Comparison of ENCODE assay signal across 8 cellular contexts in genomic region chr16:87492721-87493554, GRCh38. TPM values are rescaled to one million over a fixed set of nuclear protein-coding genes. Genes with fewer than 3 reads are reported as not detected.
DNase-seq lines count a peak whose midpoint lies in the region; ATAC-seq and TF ChIP-seq lines count a peak whose summit lies in the region.

TSS of gene ZCCHC14 (minus strand) at chr16:87493024. CDS start at chr16:87492238, 786 bp downstream.

- peak; percentile 97 for ATAC-seq in activated naive CD8-positive, alpha-beta T cell treated with anti-CD3 and anti-CD28 coated beads, Interleukin-2, amount 10 ng/mL, durations not matched to agents 7 days and 5 days (ENCODE audit: low read depth)
- ATAC-seq in Right ventricle myocardium inferior (peak; percentile 99), thoracic aorta (ENCODE audit: insufficient number of reproducible peaks, low FRiP score, low read depth) (peak; percentile 95)

- no peaks in the 10 kb centered on the region for H3K36me3 ChIP-seq in GM06990 (ENCODE audit: control insufficient read depth, insufficient read depth, low read length)
- no peaks in the 10 kb centered on the region for H3K36me3 ChIP-seq in ovary
- no peaks in the 10 kb centered on the region for H3K36me3 ChIP-seq in thoracic aorta

- peaks cover 56% of the 10 kb centered on the region for H3K27me3 Mint-ChIP-seq in activated naive CD8-positive, alpha-beta T cell treated with anti-CD3 and anti-CD28 coated beads, Interleukin-2, amount 10 ng/mL, durations not matched to agents 7 days and 5 days

- H3K4me3 ChIP-seq in GM06990 (replicated peaks; ENCODE audit: low read depth, low read length) = no peak within 1 kb of the TSS
- peak within 1 kb of the TSS; percentile 49 for H3K4me3 ChIP-seq in HFF-Myc (replicated peaks; ENCODE audit: low read depth, low read length)
- peak within 1 kb of the TSS; percentile 55 for H3K4me3 ChIP-seq in ovary
- peak within 1 kb of the TSS; percentile 80 for H3K4me3 ChIP-seq in thoracic aorta

- H3K27ac ChIP-seq in ovary (peak within 1 kb of the TSS in 1 of 2 donors; percentile 49), thoracic aorta (peak within 1 kb of the TSS; percentile 22 to 52)

- POLR2A ChIA-PET in activated naive CD8-positive, alpha-beta T cell treated with anti-CD3 and anti-CD28 coated beads, Interleukin-2, amount 10 ng/mL, durations not matched to agents 7 days and 5 days (lab: Charles Lee) = no interaction called here

- peak within 1 kb of the TSS; percentile 85 for H3K4me3 Mint-ChIP-seq in activated naive CD8-positive, alpha-beta T cell treated with anti-CD3 and anti-CD28 coated beads, Interleukin-2, amount 10 ng/mL, durations not matched to agents 7 days and 5 days

- peak; percentile 69 for TF ChIP-seq POLR2A in ovary (IDR thresholded peaks at IDR 0.05)

- peak within 1 kb of the TSS; percentile 67 for H3K27ac Mint-ChIP-seq in activated naive CD8-positive, alpha-beta T cell treated with anti-CD3 and anti-CD28 coated beads, Interleukin-2, amount 10 ng/mL, durations not matched to agents 7 days and 5 days

- no peaks in the 10 kb centered on the region for H3K9me3 Mint-ChIP-seq in activated naive CD8-positive, alpha-beta T cell treated with anti-CD3 and anti-CD28 coated beads, Interleukin-2, amount 10 ng/mL, durations not matched to agents 7 days and 5 days

- H3K36me3 Mint-ChIP-seq in activated naive CD8-positive, alpha-beta T cell treated with anti-CD3 and anti-CD28 coated beads, Interleukin-2, amount 10 ng/mL, durations not matched to agents 7 days and 5 days = no peaks in the 10 kb centered on the region

- WGBS in ovary, 3 donors = 1% methylated on average over 58 to 116 of the region's 116 CpGs

- no peak for TF ChIP-seq EP300 in ovary (IDR thresholded peaks at IDR 0.05)

- no peak for TF ChIP-seq CTCF in GM06990 (IDR thresholded peaks at IDR 0.05; ENCODE audit: insufficient read depth, low read length, poor library complexity, severe bottlenecking)
- TF ChIP-seq CTCF in HFF-Myc (IDR thresholded peaks at IDR 0.05; ENCODE audit: low read depth, low read length, missing control alignments) = no peak
- TF ChIP-seq CTCF in ovary (IDR thresholded peaks at IDR 0.05) = no peak
- TF ChIP-seq CTCF in thoracic aorta (IDR thresholded peaks at IDR 0.05) = no peak

- H3K9me3 ChIP-seq in ovary = no peaks in the 10 kb centered on the region
- no peaks in the 10 kb centered on the region for H3K9me3 ChIP-seq in thoracic aorta

- intact Hi-C loops in Right ventricle myocardium inferior (cut with DNase I) = loop anchor here (10.0 kb wide), 1 partner anchor 58 kb away; no protein-coding TSS in a partner anchor
- intact Hi-C loops in ovary (cut with DNase I) = loop anchor here in 2 of 4 donors (5.0 to 10.0 kb wide), 2 partner anchors 49 to 58 kb away; no protein-coding TSS in a partner anchor

- DNase-seq in GM06990 (ENCODE audit: extremely low read depth, insufficient read length) (peak; percentile 97), HFF-Myc (ENCODE audit: extremely low read depth, low read depth) (peak; percentile 87), NCI-H1092 (lab: John Stamatoyannopoulos, UW) (peak; percentile 98), SKM-1 (lab: John Stamatoyannopoulos, UW; ENCODE audit: unreplicated experiment) (peak; percentile 84), Right ventricle myocardium inferior (ENCODE audit: missing footprints) (peak; percentile 100), ovary (peak; percentile 99 to 100 (median 99)), thoracic aorta (ENCODE audit: low spot score) (peak; percentile 96)
- peak; percentile 97 for DNase-seq in activated naive CD8-positive, alpha-beta T cell treated with anti-CD3 and anti-CD28 coated beads, Interleukin-2, amount 10 ng/mL, durations not matched to agents 7 days and 5 days

- H3K27me3 ChIP-seq in GM06990 (replicated peaks; ENCODE audit: control insufficient read depth, insufficient read depth, low read length) (no peaks in the 10 kb centered on the region; the same call in 1 of the 2 replicates), ovary (no peaks in the 10 kb centered on the region), thoracic aorta (replicated peaks; ENCODE audit: insufficient read depth) (no peaks in the 10 kb centered on the region)

- H3K4me1 ChIP-seq in ovary (ENCODE audit: insufficient read depth) = peaks cover 10% of the 10 kb centered on the region
- H3K4me1 ChIP-seq in thoracic aorta (ENCODE audit: control insufficient read depth in 1 of 2, low read depth in 2 of 2) = peaks cover 29 to 40% of the 10 kb centered on the region in 2 donors

- peaks cover 27% of the 10 kb centered on the region for H3K4me1 Mint-ChIP-seq in activated naive CD8-positive, alpha-beta T cell treated with anti-CD3 and anti-CD28 coated beads, Interleukin-2, amount 10 ng/mL, durations not matched to agents 7 days and 5 days

RNA-seq across cellular contexts. Expression of gene ZCCHC14, which starts in this region (rescaled TPM):
- total RNA-seq in activated naive CD8-positive, alpha-beta T cell treated with anti-CD3 and anti-CD28 coated beads, Interleukin-2, amount 10 ng/mL, durations not matched to agents 7 days and 5 days = 1 to 10 TPM; 6.6 to 7.7 TPM
- total RNA-seq in Right ventricle myocardium inferior = 14.4 TPM
- total RNA-seq in ovary = 10 to 100 TPM; 16.1 to 37.6 (median 32.2) TPM
- 10 to 100 TPM; 16.3 to 18.3 TPM for polyA plus RNA-seq in ovary
- total RNA-seq in thoracic aorta = 10 to 100 TPM; 33.0 to 45.6 TPM
